8 cellular contexts compared by ENCODE assay signal in the genomic region with DNA sequence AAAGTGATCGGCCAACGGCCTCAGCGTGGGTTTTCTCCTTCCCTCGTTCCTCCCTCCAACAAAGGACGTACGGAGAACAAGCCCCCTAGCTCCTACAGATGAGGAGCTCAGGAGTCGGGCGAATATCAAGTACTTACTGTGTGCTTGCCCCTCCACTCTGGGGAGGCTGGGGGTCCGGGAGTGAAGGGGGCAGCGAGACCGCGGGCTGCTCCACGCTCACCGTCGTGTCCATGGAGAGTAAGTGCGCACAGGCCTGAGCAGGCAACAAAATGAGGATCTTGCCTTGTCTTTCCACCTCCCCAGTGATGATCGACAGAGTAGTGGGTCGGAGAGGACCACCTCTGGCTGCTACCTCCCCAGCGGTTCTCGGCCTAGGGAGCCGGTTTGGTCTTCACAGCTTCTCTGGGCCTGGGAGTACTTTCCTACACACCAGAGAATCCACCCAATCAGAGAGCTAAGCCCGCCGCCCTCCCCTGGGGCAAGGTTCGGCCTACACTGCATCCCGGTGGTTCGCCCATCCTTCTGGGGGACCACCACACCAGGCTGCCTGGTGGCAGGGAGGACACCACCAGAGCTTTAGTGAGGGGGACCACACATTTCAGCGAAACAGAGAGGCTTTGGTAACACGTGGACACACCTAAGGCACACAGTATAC. TPM values are rescaled to one million over a fixed set of nuclear protein-coding genes. Genes with fewer than 3 reads are reported as not detected.
A peak's percentile ranks its signal among the peaks of the same experiment; 100 is the strongest.
DNase-seq lines count a peak whose midpoint lies in the region; ATAC-seq and TF ChIP-seq lines count a peak whose summit lies in the region.

No MANE protein-coding gene starts in this region.

- H3K23ac ChIP-seq in H9 (ENCODE audit: insufficient read length, low read depth, low read length) = no peak overlapping the region

- no peak overlapping the region for H2BK20ac ChIP-seq in H9 (ENCODE audit: low read depth, low read length, poor library complexity, severe bottlenecking)

- H2AK5ac ChIP-seq in H9 (ENCODE audit: insufficient read length, low read length) = no peak overlapping the region

- H3K4me1 ChIP-seq in H9 (ENCODE audit: insufficient read depth, low read length) (no peaks in the 10 kb centered on the region; the same call in 1 of the 2 replicates), iPS-18a (ENCODE audit: control insufficient read depth, low read depth, low read length) (peaks cover 6% of the 10 kb centered on the region)

- H3K4me3 Mint-ChIP-seq in H9 = peak overlapping the region; percentile 69 to 82
- H3K4me3 Mint-ChIP-seq in activated naive CD8-positive, alpha-beta T cell treated with anti-CD3 and anti-CD28 coated beads, Interleukin-2, amount 50 U/mL, for 24 hours = peak overlapping the region; percentile 74
- peak overlapping the region; percentile 75 for H3K4me3 Mint-ChIP-seq in stimulated activated effector memory CD8-positive, alpha-beta T cell treated with anti-CD3 and anti-CD28 coated beads, Interleukin-12 subunit alpha, Interleukin-12 subunit beta, amount 100 ng/mL, for 72 hours

- H2BK12ac ChIP-seq in H9 (ENCODE audit: insufficient read length, low read depth, low read length) = no peak overlapping the region

- H3K9me3 Mint-ChIP-seq in H9 = peaks cover 24 to 30% of the 10 kb centered on the region in 2 experiments
- H3K9me3 Mint-ChIP-seq in activated naive CD8-positive, alpha-beta T cell treated with anti-CD3 and anti-CD28 coated beads, Interleukin-2, amount 50 U/mL, for 24 hours = peaks cover 19% of the 10 kb centered on the region
- peaks cover 5% of the 10 kb centered on the region for H3K9me3 Mint-ChIP-seq in stimulated activated effector memory CD8-positive, alpha-beta T cell treated with anti-CD3 and anti-CD28 coated beads, Interleukin-12 subunit alpha, Interleukin-12 subunit beta, amount 100 ng/mL, for 72 hours

- H3K4me2 ChIP-seq in H9 (ENCODE audit: insufficient read depth, insufficient read length, low read length) = peak overlapping the region; percentile 51

- WGBS in H9 (ENCODE audit: extremely low coverage, insufficient read length, low lambda C conversion rate) = no CpG with 5 or more reads among the region's 28 CpGs

- no peak overlapping the region for H3K27ac Mint-ChIP-seq in H9
- H3K27ac Mint-ChIP-seq in activated naive CD8-positive, alpha-beta T cell treated with anti-CD3 and anti-CD28 coated beads, Interleukin-2, amount 50 U/mL, for 24 hours = peak overlapping the region; percentile 82
- H3K27ac Mint-ChIP-seq in stimulated activated effector memory CD8-positive, alpha-beta T cell treated with anti-CD3 and anti-CD28 coated beads, Interleukin-12 subunit alpha, Interleukin-12 subunit beta, amount 100 ng/mL, for 72 hours = peak overlapping the region; percentile 54

- no peak overlapping the region for H4K5ac ChIP-seq in H9 (ENCODE audit: insufficient read length, low read depth, low read length)

- peaks cover 47% of the 10 kb centered on the region for H3K27me3 Mint-ChIP-seq in H9 (ENCODE audit: low read depth)
- peaks cover 2% of the 10 kb centered on the region for H3K27me3 Mint-ChIP-seq in activated naive CD8-positive, alpha-beta T cell treated with anti-CD3 and anti-CD28 coated beads, Interleukin-2, amount 50 U/mL, for 24 hours

- no peak overlapping the region for H2AFZ ChIP-seq in H9 (ENCODE audit: low read length)

- H2BK120ac ChIP-seq in H9 (ENCODE audit: low read depth, low read length, poor library complexity, severe bottlenecking) = no peak overlapping the region

- H3K18ac ChIP-seq in H9 (ENCODE audit: insufficient read length, low read depth, low read length) = no peak overlapping the region

- peak overlapping the region; percentile 73 for H3K4me3 ChIP-seq in iPS-18a (ENCODE audit: low read length)

- no peaks in the 10 kb centered on the region for H3K79me2 ChIP-seq in H9 (ENCODE audit: insufficient read depth, low read length)

- no peak for DNase-seq in H9
- no peak for DNase-seq in activated naive CD8-positive, alpha-beta T cell treated with anti-CD3 and anti-CD28 coated beads, Interleukin-2, amount 50 U/mL, for 24 hours
- DNase-seq in stimulated activated effector memory CD8-positive, alpha-beta T cell treated with anti-CD3 and anti-CD28 coated beads, Interleukin-12 subunit alpha, Interleukin-12 subunit beta, amount 100 ng/mL, for 72 hours (ENCODE audit: low spot score in 2 of 2) = no peak
- no peak for DNase-seq in AG20443 (ENCODE audit: low spot score)
- no peak for DNase-seq in stimulated activated CD8-positive, alpha-beta memory T cell treated with anti-CD3 and anti-CD28 coated beads, Interleukin-4, amount 100 ng/mL, for 48 hours
- no peak for DNase-seq in RPMI8226

- H2BK15ac ChIP-seq in H9 (ENCODE audit: low read depth, low read length) = no peak overlapping the region

- no peak overlapping the region for H4K91ac ChIP-seq in H9 (ENCODE audit: insufficient read length, low read depth, low read length)

- H3K36me3 ChIP-seq in iPS-18a (ENCODE audit: control insufficient read depth, low read depth, low read length) = no peaks in the 10 kb centered on the region

- H3K4ac ChIP-seq in H9 (ENCODE audit: low read depth, low read length) = no peak overlapping the region

- no peak overlapping the region for H3K56ac ChIP-seq in H9 (ENCODE audit: insufficient read length, low read depth, low read length)

- H3T11ph ChIP-seq in H9 (ENCODE audit: low read length) = no peak overlapping the region

- TF ChIP-seq CTCF in H9 (conservative IDR thresholded peaks at IDR 0.05) = no peak

- H3K9ac ChIP-seq in H9 (ENCODE audit: extremely low read depth, insufficient read length, low read length) = no peak overlapping the region
- no peak overlapping the region for H3K9ac ChIP-seq in iPS-18a (ENCODE audit: low read length)

- H3K4me1 Mint-ChIP-seq in H9 = peaks cover 20 to 32% of the 10 kb centered on the region in 2 experiments
- H3K4me1 Mint-ChIP-seq in activated naive CD8-positive, alpha-beta T cell treated with anti-CD3 and anti-CD28 coated beads, Interleukin-2, amount 50 U/mL, for 24 hours = peaks cover 20% of the 10 kb centered on the region
- no peaks in the 10 kb centered on the region for H3K4me1 Mint-ChIP-seq in stimulated activated effector memory CD8-positive, alpha-beta T cell treated with anti-CD3 and anti-CD28 coated beads, Interleukin-12 subunit alpha, Interleukin-12 subunit beta, amount 100 ng/mL, for 72 hours

- H3K23me2 ChIP-seq in H9 (ENCODE audit: insufficient read length, low read depth, low read length, poor library complexity, severe bottlenecking) = peaks cover 13% of the 10 kb centered on the region

- no peak overlapping the region for H2BK5ac ChIP-seq in H9 (ENCODE audit: insufficient read length, low read length)

- ATAC-seq in activated naive CD8-positive, alpha-beta T cell treated with anti-CD3 and anti-CD28 coated beads, Interleukin-2, amount 50 U/mL, for 24 hours = no peak
- ATAC-seq in stimulated activated effector memory CD8-positive, alpha-beta T cell treated with anti-CD3 and anti-CD28 coated beads, Interleukin-12 subunit alpha, Interleukin-12 subunit beta, amount 100 ng/mL, for 72 hours = no peak
- ATAC-seq in GM21367 (IDR thresholded peaks at IDR 0.05; ENCODE audit: unreplicated experiment) = no peak

- no peak overlapping the region for H4K8ac ChIP-seq in H9 (replicated peaks; ENCODE audit: insufficient read length, low read depth, low read length)

- H3K27me3 ChIP-seq in H9 (ENCODE audit: insufficient read depth, low read length) = peaks cover 4% of the 10 kb centered on the region; the same call in 1 of the 2 replicates
- peaks cover 28% of the 10 kb centered on the region for H3K27me3 ChIP-seq in iPS-18a (ENCODE audit: control insufficient read depth, insufficient read depth, low read length)

- H4K20me1 ChIP-seq in H9 (ENCODE audit: control insufficient read depth, insufficient read depth, insufficient read length) = no peaks in the 10 kb centered on the region

- H3K14ac ChIP-seq in H9 (ENCODE audit: insufficient read depth, low read length) = 0 out of 2 replicates have a peak overlapping the region, but pooled peaks have one; percentile 90

- peaks cover 8 to 30% (median 21%) of the 10 kb centered on the region in 3 experiments for H3K36me3 Mint-ChIP-seq in H9 (ENCODE audit: insufficient read depth in 1 of 3, low read depth in 3 of 3)
- peaks cover 11% of the 10 kb centered on the region for H3K36me3 Mint-ChIP-seq in activated naive CD8-positive, alpha-beta T cell treated with anti-CD3 and anti-CD28 coated beads, Interleukin-2, amount 50 U/mL, for 24 hours (ENCODE audit: low read depth)
- H3K36me3 Mint-ChIP-seq in stimulated activated effector memory CD8-positive, alpha-beta T cell treated with anti-CD3 and anti-CD28 coated beads, Interleukin-12 subunit alpha, Interleukin-12 subunit beta, amount 100 ng/mL, for 72 hours = peaks cover 6% of the 10 kb centered on the region

- no peak overlapping the region for H3K27ac ChIP-seq in H9 (ENCODE audit: insufficient read length, low read depth, low read length)
- no peak overlapping the region for H3K27ac ChIP-seq in iPS-18a (ENCODE audit: low read length)

- no peaks in the 10 kb centered on the region for H3K79me1 ChIP-seq in H9 (ENCODE audit: insufficient read depth, low read depth, low read length, poor library complexity, severe bottlenecking)

- no peaks in the 10 kb centered on the region for H3K9me3 ChIP-seq in H9 (ENCODE audit: control insufficient read depth, low read depth, low read length)
- H3K9me3 ChIP-seq in iPS-18a (ENCODE audit: control insufficient read depth, low read depth, low read length) = no peaks in the 10 kb centered on the region

RNA-seq across cellular contexts. Expression of a gene that starts 0.6 kb away (rescaled TPM):
- 4.7 and 5.9 TPM in 2 replicates for total RNA-seq in H9 (2021)

RNA-seq across cellular contexts. Expression of a gene that starts 47.5 kb away (rescaled TPM):
- total RNA-seq in H9 (2021) = 8.4 and 11.4 TPM in 2 replicates

RNA-seq across cellular contexts. Expression of a gene that starts 47.9 kb away (rescaled TPM):
- 45.1 and 45.8 TPM in 2 replicates for total RNA-seq in H9 (2021)

Comparison
In these comparisons a context has a peak if more than half of its experiments do, and no peak if none do; other contexts are left out.
1. H3K27ac Mint-ChIP-seq: peak in activated naive CD8-positive, alpha-beta T cell treated with anti-CD3 and anti-CD28 coated beads, Interleukin-2, amount 50 U/mL, for 24 hours (single experiment) and stimulated activated effector memory CD8-positive, alpha-beta T cell treated with anti-CD3 and anti-CD28 coated beads, Interleukin-12 subunit alpha, Interleukin-12 subunit beta, amount 100 ng/mL, for 72 hours (single experiment); none in H9 (0 of 3).
2. Peak in every context shown above with its lines, with median percentiles within 50 percentile points of each other: H3K4me3 Mint-ChIP-seq.